8 cellular contexts compared by ENCODE assay signal in genomic region chr15:55993804-55994539, GRCh38. TPM values are rescaled to one million over a fixed set of nuclear protein-coding genes. Genes with fewer than 3 reads are reported as not detected.
DNase-seq lines count a peak whose midpoint lies in the region; ATAC-seq and TF ChIP-seq lines count a peak whose summit lies in the region.

No MANE protein-coding gene starts in this region.

- no peaks in the 10 kb centered on the region for H3K27me3 ChIP-seq in muscle layer of colon (ENCODE audit: control insufficient read depth in 1 of 2, insufficient read depth in 2 of 2, low read length in 2 of 2)

- no peaks in the 10 kb centered on the region for H3K36me3 ChIP-seq in muscle layer of colon (ENCODE audit: insufficient read depth, low read length)

- peaks cover 17% of the 10 kb centered on the region for H3K4me1 ChIP-seq in muscle layer of colon (ENCODE audit: insufficient read depth, low read length)

- H3K27ac ChIP-seq in muscle layer of colon (ENCODE audit: low read depth, low read length): peak overlapping the region; percentile 83

- peak overlapping the region; percentile 68 for H3K4me3 ChIP-seq in epithelial cell of esophagus (ENCODE audit: low read length)
- H3K4me3 ChIP-seq in muscle layer of colon (ENCODE audit: low read depth in 1 of 2, low read length in 2 of 2): peak overlapping the region; percentile 35 to 60

- peak; percentile 1 for ATAC-seq in HG03432 (IDR thresholded peaks at IDR 0.05; ENCODE audit: unreplicated experiment)
- ATAC-seq in HG03520 (IDR thresholded peaks at IDR 0.05; ENCODE audit: unreplicated experiment): no peak

- no peaks in the 10 kb centered on the region for H3K9me3 ChIP-seq in muscle layer of colon (ENCODE audit: low read length)

- H3K9ac ChIP-seq in muscle layer of colon (ENCODE audit: low read length): peak overlapping the region; percentile 85

- no peak for TF ChIP-seq CTCF in epithelial cell of esophagus (IDR thresholded peaks at IDR 0.05; ENCODE audit: insufficient read depth, low read depth, low read length, missing control alignments)

- DNase-seq in NCI-H1694 treated with DMSO at 0.1 percent for 48 hours (lab: John Stamatoyannopoulos, UW) (peak; percentile 40), NCI-H1694 (lab: John Stamatoyannopoulos, UW) (no peak), SK-N-DZ (ENCODE audit: low spot score) (peak; percentile 60), epithelial cell of esophagus (ENCODE audit: low read depth) (peak; percentile 68), UCSD-AML1 (lab: John Stamatoyannopoulos, UW; ENCODE audit: unreplicated experiment) (no peak)

RNA-seq across cellular contexts. Expression of gene NEDD4, which starts 0.6 kb away (rescaled TPM):
- polyA plus RNA-seq in SK-N-DZ (2014; cell fraction: cytosol; rRNA removed): 5.7 and 6.5 TPM in 2 replicates
- 6.2 and 6.8 TPM in 2 replicates for polyA plus RNA-seq in SK-N-DZ (2014; cell fraction: nucleus; rRNA removed)

Comparison
In these comparisons a context has a peak if more than half of its experiments do, and no peak if none do; other contexts are left out.
1. DNase-seq: peak in NCI-H1694 treated with DMSO at 0.1 percent for 48 hours (single experiment), SK-N-DZ (single experiment) and epithelial cell of esophagus (single experiment); none in NCI-H1694 (single experiment) and UCSD-AML1 (single experiment).